8 cellular contexts compared by ENCODE assay signal in genomic region chr22:37282385-37282677, GRCh38. TPM values are rescaled to one million over a fixed set of nuclear protein-coding genes. Genes with fewer than 3 reads are reported as not detected.
DNase-seq lines count a peak whose midpoint lies in the region; ATAC-seq, FAIRE-seq and TF ChIP-seq lines count a peak whose summit lies in the region.

Gene CYTH4 (plus strand): TSS chr22:37282508. CDS start chr22:37282570, 62 bp downstream.

- no peaks in the 10 kb centered on the region for H3K27me3 ChIP-seq in right atrium auricular region

- peak within 1 kb of the TSS in 1 of 2 donors; percentile 58 for H3K27ac ChIP-seq in right atrium auricular region

- TF ChIP-seq CTCF in right atrium auricular region (IDR thresholded peaks at IDR 0.05), result no peak

- ATAC-seq in HG03108 (IDR thresholded peaks at IDR 0.05; ENCODE audit: unreplicated experiment) (no peak), GM18520 (IDR thresholded peaks at IDR 0.05; ENCODE audit: unreplicated experiment) (no peak)

- 0 out of 2 replicates have a peak, but pooled peaks have one; percentile 29 for TF ChIP-seq POLR2A in GM12891 (IDR thresholded peaks at IDR 0.05; ENCODE audit: low read depth, low read length)

- peak within 1 kb of the TSS; percentile 10 to 25 for H3K4me3 ChIP-seq in right atrium auricular region

- H3K4me1 ChIP-seq in right atrium auricular region, result peaks cover 0 to 8% of the 10 kb centered on the region in 2 donors

- FAIRE-seq in GM12891 (lab: Jason Lieb, UNC), result peak; percentile 99

- H3K36me3 ChIP-seq in right atrium auricular region, result no peaks in the 10 kb centered on the region

- DNase-seq in GM12891 (ENCODE audit: insufficient read length, low spot score) (peak; percentile 61), MV-4-11 (lab: John Stamatoyannopoulos, UW) (peak; percentile 85), right atrium auricular region (ENCODE audit: low spot score) (peak; percentile 78), NCI-H748 (lab: John Stamatoyannopoulos, UW; ENCODE audit: unreplicated experiment) (no peak)
- DNase-seq in activated T-cell treated with anti-CD3 and anti-CD28 coated beads, Interleukin-2, amount 50 U/mL, for 1 hour, result peak; percentile 84
- DNase-seq in stimulated activated CD8-positive, alpha-beta memory T cell treated with anti-CD3 and anti-CD28 coated beads, Interleukin-12 subunit alpha, Interleukin-12 subunit beta, amount 100 ng/mL, for 24 hours (ENCODE audit: extremely low read depth), result peak; percentile 58

- no peaks in the 10 kb centered on the region for H3K9me3 ChIP-seq in right atrium auricular region

TF ChIP-seq in GM12891, 5 proteins besides CTCF, POLR2A, EP300 and RAD21:
- TF ChIP-seq PAX5 (IDR thresholded peaks at IDR 0.05; ENCODE audit: insufficient read depth, low read length, severe bottlenecking) (no peak), TAF1 (IDR thresholded peaks at IDR 0.05; ENCODE audit: low read depth, low read length) (peak; percentile 14; the same call in 1 of the 2 replicates), SPI1 (IDR thresholded peaks at IDR 0.05; ENCODE audit: low read depth, low read length) (peak; percentile 81)
TF ChIP-seq in GM12891: peak in this region for 2.

RNA-seq across cellular contexts. Expression of gene CYTH4, which starts in this region (rescaled TPM):
- polyA plus RNA-seq in GM12891 (2012; ENCODE audit: low read depth, missing spikeins), result 12.4 TPM
- 1 to 10 TPM; 1.5 to 5.9 TPM for total RNA-seq in right atrium auricular region
